ENCODE assay signal across 31 cellular contexts in the genomic region with DNA sequence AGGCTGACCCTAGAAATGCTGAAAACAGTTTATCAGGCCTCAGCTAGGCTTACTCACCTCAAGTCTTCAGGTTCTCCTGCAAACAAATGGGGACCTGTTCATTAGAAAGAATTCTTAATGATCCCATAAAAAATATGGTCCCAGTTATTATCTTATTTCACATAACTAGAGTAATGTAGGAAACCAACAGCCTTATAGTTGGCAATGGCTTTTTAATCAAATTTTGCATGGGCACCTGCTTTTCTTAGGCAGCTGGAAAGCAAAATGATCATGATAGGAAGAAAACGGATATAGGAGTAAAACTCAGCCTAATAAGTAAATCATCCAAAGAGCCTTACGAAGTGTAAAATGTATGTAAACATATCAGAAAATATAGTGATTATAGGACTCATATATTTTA. TPM values are rescaled to one million over a fixed set of nuclear protein-coding genes. Genes with fewer than 3 reads are reported as not detected.
"Had no signal": no experiment of that assay in that cellular context is flagged by ENCODE, and none has a peak within 500 bp of the region (broad histone marks: within the 10 kb centered on the region; RNA-seq: fewer than 3 reads in every experiment).

No MANE protein-coding gene starts in this region.

- H3K4me3 ChIP-seq: ascending aorta, esophagus squamous epithelium, heart left ventricle had no signal

- FAIRE-seq: bronchial epithelial cell, endothelial cell of umbilical vein had no signal

- H3K9me3 ChIP-seq: ascending aorta, esophagus squamous epithelium, heart left ventricle had no signal

- H3K27me3 ChIP-seq: ascending aorta, brain microvascular endothelial cell had no signal

- DNase-seq: activated CD4-positive, CD25-positive, alpha-beta regulatory T cell; activated CD4-positive, CD25-positive, alpha-beta regulatory T cell treated with anti-CD3 and anti-CD28 coated beads, Interleukin-2, amount 50 U/mL, for 72 hours; activated CD8-positive, alpha-beta memory T cell treated with anti-CD3 and anti-CD28 coated beads, Interleukin-2, amount 50 U/mL, for 4 hours; activated gamma-delta T cell; activated naive CD4-positive, alpha-beta T cell; activated naive CD8-positive, alpha-beta T cell treated with anti-CD3 and anti-CD28 coated beads, Interleukin-2, amount 10 ng/mL, durations not matched to agents 7 days and 5 days; activated T-cell treated with anti-CD3 and anti-CD28 coated beads for 4 hours; activated T-cell treated with anti-CD3 and anti-CD28 coated beads, Interleukin-2, amount 50 U/mL, for 24 hours; cortex of kidney; effector CD8-positive, alpha-beta T cell; esophagus squamous epithelium had no signal

- H3K27ac ChIP-seq: ascending aorta, brain microvascular endothelial cell, epithelial cell of prostate, esophagus squamous epithelium, heart left ventricle had no signal

- ATAC-seq: activated CD4-positive, alpha-beta T cell treated with anti-CD3 and anti-CD28 coated beads for 36 hours; activated CD8-positive, alpha-beta memory T cell treated with anti-CD3 and anti-CD28 coated beads, Interleukin-2, amount 10 ng/mL, durations not matched to agents 7 days and 5 days; activated naive CD4-positive, alpha-beta T cell treated with anti-CD3 and anti-CD28 coated beads, Interleukin-2, amount 50 U/mL, for 72 hours; activated T-cell treated with anti-CD3 and anti-CD28 coated beads, Interleukin-2, amount 50 U/mL, for 72 hours; T-cell had no signal

- H3K36me3 ChIP-seq: ascending aorta, brain microvascular endothelial cell, esophagus squamous epithelium, heart left ventricle had no signal

- H3K4me1 ChIP-seq: ascending aorta had no signal

RNA-seq across cellular contexts. Expression of a gene that starts 1.3 kb away (rescaled TPM):
- total RNA-seq: activated CD4-positive, alpha-beta memory T cell treated with anti-CD3 and anti-CD28 coated beads for 36 hours; activated CD4-positive, alpha-beta T cell treated with anti-CD3 and anti-CD28 coated beads for 36 hours; activated CD4-positive, alpha-beta T cell treated with anti-CD3 and anti-CD28 coated beads, Interleukin-2, amount 10 ng/mL, durations not matched to agents 24 days and 14 days; activated CD8-positive, alpha-beta memory T cell treated with anti-CD3 and anti-CD28 coated beads for 36 hours; activated CD8-positive, alpha-beta memory T cell treated with anti-CD3 and anti-CD28 coated beads, Interleukin-2, amount 10 ng/mL, durations not matched to agents 7 days and 5 days; activated CD8-positive, alpha-beta T cell treated with anti-CD3 and anti-CD28 coated beads, Interleukin-2, amount 10 ng/mL, durations not matched to agents 7 days and 5 days; activated naive CD4-positive, alpha-beta T cell treated with anti-CD3 and anti-CD28 coated beads, Interleukin-2, amount 50 U/mL, for 72 hours; activated naive CD8-positive, alpha-beta T cell treated with anti-CD3 and anti-CD28 coated beads, Interleukin-2, amount 10 ng/mL, durations not matched to agents 7 days and 5 days; activated T-cell treated with anti-CD3 and anti-CD28 coated beads, Interleukin-2, amount 50 U/mL, for 72 hours; ascending aorta; bronchial epithelial cell; cardiac septum; dermis blood vessel endothelial cell; endothelial cell of umbilical vein; esophagus squamous epithelium; fibroblast of lung; fibroblast of villous mesenchyme; heart left ventricle; T-cell; T-helper 2 cell treated with Interferon-gamma antibody and Interleukin-4, amounts not matched to agents 100 ng/mL and 5 ng/mL, for 36 hours had no signal
- polyA plus RNA-seq: endothelial cell of umbilical vein, fibroblast of lung, heart left ventricle had no signal
